ENCODE assay signal across 1 cellular context in the genomic region with DNA sequence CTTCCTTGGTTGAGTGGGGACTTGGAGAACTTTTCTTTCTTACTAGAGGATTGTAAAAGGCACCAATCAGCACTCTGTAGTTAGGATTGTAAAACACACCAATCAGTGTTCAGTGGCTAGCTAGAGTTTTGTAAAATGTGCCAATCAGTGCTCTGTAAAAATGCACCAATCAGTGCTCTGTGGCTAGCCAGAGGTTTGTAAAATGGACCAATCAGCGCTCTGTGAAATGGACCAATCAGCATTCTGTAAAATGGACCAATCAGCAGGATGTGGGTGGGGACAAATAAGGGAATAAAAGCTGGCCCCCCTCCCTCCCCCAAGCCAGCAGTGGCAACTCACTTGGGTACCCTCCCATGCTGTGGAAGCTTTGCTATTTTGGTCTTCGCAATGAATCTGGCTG.
TF ChIP-seq lines count a peak whose summit lies in the region.

No MANE protein-coding gene starts in this region.

TF ChIP-seq in IMR-90, 13 proteins besides CTCF, POLR2A, EP300 and RAD21:
- TF ChIP-seq MAZ (IDR thresholded peaks at IDR 0.05; ENCODE audit: borderline replicate concordance, low read depth, low read length) (no peak), RFX5 (IDR thresholded peaks at IDR 0.05; ENCODE audit: low read depth, low read length) (no peak), CEBPB (IDR thresholded peaks at IDR 0.05; ENCODE audit: low read depth, low read length) (no peak), SMC3 (IDR thresholded peaks at IDR 0.05; ENCODE audit: low read depth, low read length) (no peak), MXI1 (IDR thresholded peaks at IDR 0.05; ENCODE audit: borderline replicate concordance, low read depth, low read length) (no peak), ELK1 (IDR thresholded peaks at IDR 0.05; ENCODE audit: borderline replicate concordance, low read depth, low read length) (no peak), CHD1 (IDR thresholded peaks at IDR 0.05; ENCODE audit: low read depth, low read length) (no peak), MAFK (IDR thresholded peaks at IDR 0.05; ENCODE audit: low read depth, low read length) (no peak), RCOR1 (IDR thresholded peaks at IDR 0.05; ENCODE audit: insufficient replicate concordance, low read length) (no peak), NFE2L2 (IDR thresholded peaks at IDR 0.05; ENCODE audit: low read depth, low read length) (no peak), BHLHE40 (IDR thresholded peaks at IDR 0.05; ENCODE audit: low read depth, low read length) (no peak), FOS (IDR thresholded peaks at IDR 0.05; ENCODE audit: low read depth, low read length) (no peak)
- TF ChIP-seq, protein P1, sequence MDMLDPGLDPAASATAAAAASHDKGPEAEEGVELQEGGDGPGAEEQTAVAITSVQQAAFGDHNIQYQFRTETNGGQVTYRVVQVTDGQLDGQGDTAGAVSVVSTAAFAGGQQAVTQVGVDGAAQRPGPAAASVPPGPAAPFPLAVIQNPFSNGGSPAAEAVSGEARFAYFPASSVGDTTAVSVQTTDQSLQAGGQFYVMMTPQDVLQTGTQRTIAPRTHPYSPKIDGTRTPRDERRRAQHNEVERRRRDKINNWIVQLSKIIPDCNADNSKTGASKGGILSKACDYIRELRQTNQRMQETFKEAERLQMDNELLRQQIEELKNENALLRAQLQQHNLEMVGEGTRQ (IDR thresholded peaks at IDR 0.05; ENCODE audit: low read depth, low read length), result no peak
